In the genomic region with DNA sequence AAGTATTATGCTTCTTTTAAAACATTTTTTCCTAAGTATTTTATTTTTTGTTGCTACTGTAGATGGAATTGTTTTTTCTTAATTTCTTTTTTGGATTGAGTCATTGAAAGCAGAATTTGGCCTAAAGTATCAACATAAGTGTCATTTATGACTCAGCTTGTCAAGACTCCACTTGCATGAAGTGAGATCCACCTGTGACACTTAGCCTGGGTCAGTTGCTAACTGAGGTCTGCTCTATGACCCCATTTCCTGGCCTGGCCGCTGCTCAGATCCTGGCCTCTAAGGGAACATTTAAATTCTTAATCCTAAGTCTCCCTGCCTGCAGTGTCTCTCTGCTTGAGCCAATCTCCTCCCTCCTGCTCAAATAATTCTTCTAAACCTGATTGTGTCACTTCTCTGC, we compare ENCODE assay signal across 21 cellular contexts. TPM values are rescaled to one million over a fixed set of nuclear protein-coding genes. Genes with fewer than 3 reads are reported as not detected.
DNase-seq lines count a peak whose midpoint lies in the region; ATAC-seq and TF ChIP-seq lines count a peak whose summit lies in the region.
"Had no signal": no experiment of that assay in that cellular context is flagged by ENCODE, and none has a peak within 500 bp of the region (broad histone marks: within the 10 kb centered on the region; RNA-seq: fewer than 3 reads in every experiment).

No MANE protein-coding gene starts in this region.

- H3K27me3 Mint-ChIP-seq in immature natural killer cell (ENCODE audit: low read depth in 3 of 3): peaks cover 0 to 6% (median 0%) of the 10 kb centered on the region in 3 donors
- peaks cover 6% of the 10 kb centered on the region for H3K27me3 Mint-ChIP-seq in stimulated activated naive CD8-positive, alpha-beta T cell treated with anti-CD3 and anti-CD28 coated beads, Interleukin-15, amount 100 ng/mL, for 72 hours

- ATAC-seq in stimulated activated naive CD8-positive, alpha-beta T cell treated with anti-CD3 and anti-CD28 coated beads, Interleukin-15, amount 100 ng/mL, for 72 hours: no peak
- no peak for ATAC-seq in esophagus mucosa
- ATAC-seq: heart right ventricle had no signal

- peaks cover 0 to 3% (median 0%) of the 10 kb centered on the region in 4 donors for H3K9me3 ChIP-seq in sigmoid colon

- H3K4me3 ChIP-seq in sigmoid colon: no peak overlapping the region
- H3K4me3 ChIP-seq: heart right ventricle had no signal

- no peak for TF ChIP-seq CTCF in sigmoid colon (IDR thresholded peaks at IDR 0.05)

- peak overlapping the region in 3 of 4 donors; percentile 12 to 77 (median 30) for H3K27ac ChIP-seq in sigmoid colon

- 70 to 80% methylated on average over 1 of the region's 1 CpG for WGBS in sigmoid colon, 2 donors

- no peak for TF ChIP-seq EP300 in sigmoid colon (IDR thresholded peaks at IDR 0.05)

- H3K36me3 Mint-ChIP-seq in immature natural killer cell: no peaks in the 10 kb centered on the region
- H3K36me3 Mint-ChIP-seq: activated naive CD8-positive, alpha-beta T cell treated with anti-CD3 and anti-CD28 coated beads, Interleukin-2, amount 10 ng/mL, durations not matched to agents 7 days and 5 days had no signal

- TF ChIP-seq POLR2A in sigmoid colon (IDR thresholded peaks at IDR 0.05): no peak

- H3K27ac Mint-ChIP-seq in immature natural killer cell: peak overlapping the region in 1 of 6 donors; percentile 30
- no peak overlapping the region for H3K27ac Mint-ChIP-seq in stimulated activated naive CD8-positive, alpha-beta T cell treated with anti-CD3 and anti-CD28 coated beads, Interleukin-15, amount 100 ng/mL, for 72 hours
- H3K27ac Mint-ChIP-seq: activated naive CD8-positive, alpha-beta T cell treated with anti-CD3 and anti-CD28 coated beads, Interleukin-2, amount 10 ng/mL, durations not matched to agents 7 days and 5 days; activated T-cell treated with anti-CD3 and anti-CD28 coated beads, Interleukin-2, amount 50 U/mL, for 24 hours had no signal

- H3K4me3 Mint-ChIP-seq in immature natural killer cell: no peak overlapping the region
- H3K4me3 Mint-ChIP-seq in stimulated activated naive CD8-positive, alpha-beta T cell treated with anti-CD3 and anti-CD28 coated beads, Interleukin-15, amount 100 ng/mL, for 72 hours: no peak overlapping the region
- H3K4me3 Mint-ChIP-seq: activated naive CD8-positive, alpha-beta T cell treated with anti-CD3 and anti-CD28 coated beads, Interleukin-2, amount 10 ng/mL, durations not matched to agents 7 days and 5 days; activated T-cell treated with anti-CD3 and anti-CD28 coated beads, Interleukin-2, amount 50 U/mL, for 24 hours; central memory CD8-positive, alpha-beta T cell had no signal

- peak; percentile 50 for DNase-seq in EL
- DNase-seq in LHCN-M2 (ENCODE audit: low read depth): peak; percentile 79
- DNase-seq in dermis blood vessel endothelial cell: peak; percentile 34
- no peak for DNase-seq in sigmoid colon
- DNase-seq in NCI-H1417 (lab: John Stamatoyannopoulos, UW): no peak
- no peak for DNase-seq in immature natural killer cell
- no peak for DNase-seq in stimulated activated naive CD8-positive, alpha-beta T cell treated with anti-CD3 and anti-CD28 coated beads, Interleukin-15, amount 100 ng/mL, for 72 hours
- DNase-seq: activated CD4-positive, alpha-beta T cell treated with anti-CD3 and anti-CD28 coated beads, Interleukin-2, amount 50 U/mL, for 1 hour; activated naive CD8-positive, alpha-beta T cell treated with anti-CD3 and anti-CD28 coated beads, Interleukin-2, amount 10 ng/mL, durations not matched to agents 7 days and 5 days; activated T-cell treated with anti-CD3 and anti-CD28 coated beads, Interleukin-2, amount 50 U/mL, for 24 hours; Caco-2; GDM1; heart right ventricle; MV-4-11; NK-92 treated with Interleukin-12 subunit alpha and Interleukin-12 subunit beta, amount 100 ng/mL, for 24 hours; SHP77 treated with DMSO at 0.1 percent for 48 hours had no signal

- intact Hi-C loops in sigmoid colon (cut with DNase I): no loop called here

- H3K27me3 ChIP-seq in sigmoid colon: no peaks in the 10 kb centered on the region
- H3K27me3 ChIP-seq: heart right ventricle had no signal

- no peaks in the 10 kb centered on the region for H3K4me1 Mint-ChIP-seq in immature natural killer cell
- H3K4me1 Mint-ChIP-seq in stimulated activated naive CD8-positive, alpha-beta T cell treated with anti-CD3 and anti-CD28 coated beads, Interleukin-15, amount 100 ng/mL, for 72 hours: peaks cover 5% of the 10 kb centered on the region
- H3K4me1 Mint-ChIP-seq: central memory CD8-positive, alpha-beta T cell had no signal

- H3K36me3 ChIP-seq in sigmoid colon: no peaks in the 10 kb centered on the region
- H3K36me3 ChIP-seq: heart right ventricle had no signal

- no peaks in the 10 kb centered on the region for H3K9me3 Mint-ChIP-seq in immature natural killer cell
- H3K9me3 Mint-ChIP-seq in stimulated activated naive CD8-positive, alpha-beta T cell treated with anti-CD3 and anti-CD28 coated beads, Interleukin-15, amount 100 ng/mL, for 72 hours: peaks cover 0 to 9% of the 10 kb centered on the region in 2 donors
- H3K9me3 Mint-ChIP-seq: central memory CD8-positive, alpha-beta T cell had no signal

- H3K4me1 ChIP-seq in sigmoid colon: peaks cover 0 to 45% (median 32%) of the 10 kb centered on the region in 4 donors
- H3K4me1 ChIP-seq: Caco-2 had no signal

RNA-seq across cellular contexts. Expression of gene TMEM270, which starts 35.5 kb away (rescaled TPM):
- total RNA-seq in LHCN-M2 (2014; rRNA removed): not detected in 2 replicates
- polyA plus RNA-seq in LHCN-M2 (2012): 0.07 TPM
- total RNA-seq in dermis blood vessel endothelial cell: not detected in 2 replicates
- total RNA-seq in sigmoid colon: not detected
- polyA plus RNA-seq in sigmoid colon: under 1 TPM in 1 of 3 donors, not detected in 2; 0.39 TPM
- polyA plus RNA-seq in immature natural killer cell: not detected
- not detected for total RNA-seq in esophagus mucosa
- total RNA-seq: activated naive CD8-positive, alpha-beta T cell treated with anti-CD3 and anti-CD28 coated beads, Interleukin-2, amount 10 ng/mL, durations not matched to agents 7 days and 5 days; Caco-2; heart right ventricle; myocyte; pulmonary artery endothelial cell; subcutaneous adipose tissue had no signal
- polyA plus RNA-seq: heart right ventricle had no signal

RNA-seq across cellular contexts. Expression of gene METTL27, which starts 54.1 kb away (rescaled TPM):
- total RNA-seq in LHCN-M2 (2014; rRNA removed) (3.2 and 5.7 TPM in 2 replicates), dermis blood vessel endothelial cell (0.70 and 3.2 TPM in 2 replicates), sigmoid colon (1 to 10 TPM in 3 of 4 donors, under 1 TPM in 1; 0.99 to 5.5 (median 2.1) TPM), esophagus mucosa (1.9 TPM)
- polyA plus RNA-seq in LHCN-M2 (2012): 7.8 TPM
- polyA plus RNA-seq in sigmoid colon (10 to 100 TPM in 1 of 3 donors, 1 to 10 TPM in 2; 2.1 to 12.3 (median 4.8) TPM), immature natural killer cell (under 1 TPM in 1 of 3 donors, not detected in 2; 0.46 TPM)

Comparison
In these comparisons a context has a peak if more than half of its experiments do, and no peak if none do; other contexts are left out.
1. DNase-seq: peak in EL (single experiment), LHCN-M2 (single experiment) and dermis blood vessel endothelial cell (single experiment); none in sigmoid colon (single experiment), NCI-H1417 (0 of 3), immature natural killer cell (0 of 3) and stimulated activated naive CD8-positive, alpha-beta T cell treated with anti-CD3 and anti-CD28 coated beads, Interleukin-15, amount 100 ng/mL, for 72 hours (0 of 2).